ENCODE assay signal across 15 cellular contexts in genomic region chr15:71203573-71204444, GRCh38.
DNase-seq lines count a peak whose midpoint lies in the region; ATAC-seq lines count a peak whose summit lies in the region.
"Had no signal": no experiment of that assay in that cellular context is flagged by ENCODE, and none has a peak within 500 bp of the region (broad histone marks: within the 10 kb centered on the region; RNA-seq: fewer than 3 reads in every experiment).

No MANE protein-coding gene starts in this region.

- peak; percentile 19 for DNase-seq in NCI-H2227 (lab: John Stamatoyannopoulos, UW; ENCODE audit: unreplicated experiment)
- DNase-seq in NCI-H2227 treated with DMSO at 0.1 percent for 48 hours (lab: John Stamatoyannopoulos, UW), result no peak
- DNase-seq in NCI-H69 (lab: John Stamatoyannopoulos, UW), result peak; percentile 77
- DNase-seq in hepatic stellate cell (ENCODE audit: low spot score), result peak; percentile 34
- peak; percentile 16 for DNase-seq in stromal cell of bone marrow (ENCODE audit: low read depth)
- DNase-seq in putamen (ENCODE audit: low spot score), result no peak
- DNase-seq in NCI-H2029 treated with DMSO at 0.1 percent for 48 hours (lab: John Stamatoyannopoulos, UW), result no peak
- DNase-seq: activated B cell treated with CpG ODN at 0.5 μM for 24 hours; activated effector memory CD4-positive, alpha-beta T cell treated with Interleukin-2 at 50 U/mL for 16 hours; Caco-2; NCI-H526 treated with DMSO at 0.1 percent for 48 hours; RPMI8226; stimulated activated CD4-positive, alpha-beta T cell treated with anti-CD3 and anti-CD28 coated beads, Interleukin-4, amount 100 ng/mL, for 1 hour; tibial artery had no signal

- no peak for ATAC-seq in GM21367 (IDR thresholded peaks at IDR 0.05; ENCODE audit: unreplicated experiment)

Comparison
In these comparisons a context has a peak if more than half of its experiments do, and no peak if none do; other contexts are left out.
1. DNase-seq: peak in NCI-H2227 (single experiment), NCI-H69 (single experiment), hepatic stellate cell (single experiment) and stromal cell of bone marrow (single experiment); none in NCI-H2227 treated with DMSO at 0.1 percent for 48 hours (single experiment), putamen (single experiment) and NCI-H2029 treated with DMSO at 0.1 percent for 48 hours (single experiment).